Comparison of ENCODE assay signal across 14 cellular contexts in genomic region chr16:20847577-20847976, GRCh38. TPM values are rescaled to one million over a fixed set of nuclear protein-coding genes. Genes with fewer than 3 reads are reported as not detected.
DNase-seq lines count a peak whose midpoint lies in the region; ATAC-seq and TF ChIP-seq lines count a peak whose summit lies in the region.
"Had no signal": no experiment of that assay in that cellular context is flagged by ENCODE, and none has a peak within 500 bp of the region (broad histone marks: within the 10 kb centered on the region; RNA-seq: fewer than 3 reads in every experiment).

No MANE protein-coding gene starts in this region.

- H3K9me3 Mint-ChIP-seq in activated CD8-positive, alpha-beta memory T cell treated with anti-CD3 and anti-CD28 coated beads, Interleukin-2, amount 10 ng/mL, durations not matched to agents 7 days and 5 days (ENCODE audit: low read depth), result no peaks in the 10 kb centered on the region
- H3K9me3 Mint-ChIP-seq: CD8-positive, alpha-beta T cell; H9; IgD-negative memory B cell had no signal

- H3K27ac ChIP-seq in substantia nigra (ENCODE audit: low read depth, low read length, poor library complexity, severe bottlenecking), result no peak overlapping the region
- H3K27ac ChIP-seq: BLaER1 treated with 17β-estradiol and CSF1 and Interleukin-3, amounts not matched to agents 10 nM and 100 nM had no signal

- H3K27ac Mint-ChIP-seq in activated CD8-positive, alpha-beta memory T cell treated with anti-CD3 and anti-CD28 coated beads, Interleukin-2, amount 10 ng/mL, durations not matched to agents 7 days and 5 days, result peak overlapping the region; percentile 41
- H3K27ac Mint-ChIP-seq: B cell; CD8-positive, alpha-beta T cell; H9; IgD-negative memory B cell had no signal

- TF ChIP-seq POLR2A in NB4 (IDR thresholded peaks at IDR 0.05; ENCODE audit: extremely low read depth, insufficient read length), result no peak

- DNase-seq in activated CD8-positive, alpha-beta memory T cell treated with anti-CD3 and anti-CD28 coated beads, Interleukin-2, amount 10 ng/mL, durations not matched to agents 7 days and 5 days, result no peak
- DNase-seq in activated CD8-positive, alpha-beta memory T cell treated with anti-CD3 and anti-CD28 coated beads, Interleukin-2, amount 50 U/mL, for 48 hours, result no peak
- DNase-seq in GF-D8 (lab: John Stamatoyannopoulos, UW) (peak; percentile 7), KBM-7 (peak; percentile 28), NB4 (ENCODE audit: low read depth) (peak; percentile 30), NCI-H2081 (lab: John Stamatoyannopoulos, UW) (no peak), substantia nigra (lab: John Stamatoyannopoulos, UW) (no peak)
- DNase-seq: Calu3; CD8-positive, alpha-beta T cell; DMS79 treated with DMSO at 0.1 percent for 48 hours; H9 had no signal

- H3K27me3 Mint-ChIP-seq in activated CD8-positive, alpha-beta memory T cell treated with anti-CD3 and anti-CD28 coated beads, Interleukin-2, amount 10 ng/mL, durations not matched to agents 7 days and 5 days, result no peaks in the 10 kb centered on the region
- H3K27me3 Mint-ChIP-seq: B cell had no signal

- no peak overlapping the region for H3K4me3 ChIP-seq in NB4 (ENCODE audit: low read depth, low read length)
- H3K4me3 ChIP-seq: BLaER1 treated with 17β-estradiol and CSF1 and Interleukin-3, amounts not matched to agents 10 nM and 100 nM had no signal

- H3K36me3 Mint-ChIP-seq in activated CD8-positive, alpha-beta memory T cell treated with anti-CD3 and anti-CD28 coated beads, Interleukin-2, amount 10 ng/mL, durations not matched to agents 7 days and 5 days, result peaks cover 31% of the 10 kb centered on the region
- H3K36me3 Mint-ChIP-seq: CD8-positive, alpha-beta T cell; IgD-negative memory B cell had no signal

- CTCF ChIA-PET in activated CD8-positive, alpha-beta memory T cell treated with anti-CD3 and anti-CD28 coated beads, Interleukin-2, amount 10 ng/mL, durations not matched to agents 7 days and 5 days (lab: Charles Lee), result interaction anchor here (0.8 to 8.8 kb wide), 6 partner anchors 15 to 957 kb away, joined by 3 to 87 read pairs (median 4); no protein-coding TSS in a partner anchor

- no peak for TF ChIP-seq CTCF in NB4 (IDR thresholded peaks at IDR 0.05; ENCODE audit: low read depth, low read length)

- in situ Hi-C loops in KBM-7 (cut with MboI; ENCODE audit: low pct_unique_long_range_greater_than_20kb, low sequenced_read_pairs), result no loop called here

- ATAC-seq in activated CD8-positive, alpha-beta memory T cell treated with anti-CD3 and anti-CD28 coated beads, Interleukin-2, amount 10 ng/mL, durations not matched to agents 7 days and 5 days, result peak; percentile 40
- ATAC-seq: CD8-positive, alpha-beta T cell had no signal

- H3K4me1 Mint-ChIP-seq in activated CD8-positive, alpha-beta memory T cell treated with anti-CD3 and anti-CD28 coated beads, Interleukin-2, amount 10 ng/mL, durations not matched to agents 7 days and 5 days, result peaks cover 52% of the 10 kb centered on the region
- H3K4me1 Mint-ChIP-seq: H9, IgD-negative memory B cell had no signal

- H3K4me3 Mint-ChIP-seq in activated CD8-positive, alpha-beta memory T cell treated with anti-CD3 and anti-CD28 coated beads, Interleukin-2, amount 10 ng/mL, durations not matched to agents 7 days and 5 days, result no peak overlapping the region
- H3K4me3 Mint-ChIP-seq: B cell; CD8-positive, alpha-beta T cell; H9 had no signal

RNA-seq across cellular contexts. Expression of gene REXO5, which starts 41.2 kb away (rescaled TPM):
- 10 to 100 TPM; 18.7 to 24.7 TPM for total RNA-seq in activated CD8-positive, alpha-beta memory T cell treated with anti-CD3 and anti-CD28 coated beads, Interleukin-2, amount 10 ng/mL, durations not matched to agents 7 days and 5 days

RNA-seq across cellular contexts. Expression of gene ERI2, which starts 41.3 kb away (rescaled TPM):
- 10 to 100 TPM; 20.1 to 21.6 TPM for total RNA-seq in activated CD8-positive, alpha-beta memory T cell treated with anti-CD3 and anti-CD28 coated beads, Interleukin-2, amount 10 ng/mL, durations not matched to agents 7 days and 5 days

RNA-seq across cellular contexts. Expression of gene DCUN1D3, which starts 52.6 kb away (rescaled TPM):
- 10 to 100 TPM; 18.1 to 24.4 TPM for total RNA-seq in activated CD8-positive, alpha-beta memory T cell treated with anti-CD3 and anti-CD28 coated beads, Interleukin-2, amount 10 ng/mL, durations not matched to agents 7 days and 5 days

RNA-seq across cellular contexts. Expression of gene LYRM1, which starts 53.0 kb away (rescaled TPM):
- total RNA-seq in activated CD8-positive, alpha-beta memory T cell treated with anti-CD3 and anti-CD28 coated beads, Interleukin-2, amount 10 ng/mL, durations not matched to agents 7 days and 5 days, result 10 to 100 TPM; 38.6 to 47.7 TPM

Comparison
In these comparisons a context has a peak if more than half of its experiments do, and no peak if none do; other contexts are left out.
1. DNase-seq: peak in GF-D8 (single experiment), KBM-7 (single experiment) and NB4 (single experiment); none in activated CD8-positive, alpha-beta memory T cell treated with anti-CD3 and anti-CD28 coated beads, Interleukin-2, amount 10 ng/mL, durations not matched to agents 7 days and 5 days (single experiment), activated CD8-positive, alpha-beta memory T cell treated with anti-CD3 and anti-CD28 coated beads, Interleukin-2, amount 50 U/mL, for 48 hours (single experiment), NCI-H2081 (0 of 2) and substantia nigra (0 of 49).